8 cellular contexts compared by ENCODE assay signal in genomic region chr2:234251326-234252271, GRCh38.
DNase-seq lines count a peak whose midpoint lies in the region; ATAC-seq, FAIRE-seq and TF ChIP-seq lines count a peak whose summit lies in the region.

No MANE protein-coding gene starts in this region.

- peak; percentile 51 for FAIRE-seq in endometrium (lab: Jason Lieb, UNC)

- H3K4me1 Mint-ChIP-seq in T-helper 17 cell (peaks cover 5% of the 10 kb centered on the region), progenitor cell of endocrine pancreas (ENCODE audit: low read depth) (peaks cover 12% of the 10 kb centered on the region)

- H3K27me3 Mint-ChIP-seq in T-helper 17 cell (peaks cover 7% of the 10 kb centered on the region), progenitor cell of endocrine pancreas (peaks cover 7% of the 10 kb centered on the region)

- peaks cover 3% of the 10 kb centered on the region for H3K9me3 Mint-ChIP-seq in progenitor cell of endocrine pancreas (ENCODE audit: low read depth)

- intact Hi-C loops in PC-3 (cut with micrococcal nuclease) = loop anchor here (1.0 to 2.0 kb wide), 6 partner anchors 9 to 275 kb away; no protein-coding TSS in a partner anchor

- H3K4me3 Mint-ChIP-seq in T-helper 17 cell (no peak overlapping the region), progenitor cell of endocrine pancreas (ENCODE audit: low read depth) (no peak overlapping the region)

- H2AFZ ChIP-seq in PC-3 (ENCODE audit: low read length) (no peak overlapping the region), osteoblast (ENCODE audit: low read length) (peak overlapping the region; percentile 9)

- ATAC-seq in PC-3 = peak; percentile 74
- ATAC-seq in T-helper 17 cell = no peak

- peak overlapping the region; percentile 61 for H3K9ac ChIP-seq in PC-3 (ENCODE audit: low read length)

- H3K4me1 ChIP-seq in PC-3 (ENCODE audit: insufficient read depth, low read length) (peaks cover 60% of the 10 kb centered on the region), osteoblast (ENCODE audit: insufficient read depth, low read length) (peaks cover 34% of the 10 kb centered on the region)

- H3K36me3 Mint-ChIP-seq in T-helper 17 cell (ENCODE audit: low read depth) = no peaks in the 10 kb centered on the region
- H3K36me3 Mint-ChIP-seq in progenitor cell of endocrine pancreas (ENCODE audit: insufficient read depth) = no peaks in the 10 kb centered on the region

- DNase-seq in COLO829 (ENCODE audit: low spot score) (peak; percentile 74), PC-3 (peak; percentile 97), osteoblast (ENCODE audit: insufficient read length, low spot score, missing footprints) (peak; percentile 95), retina (no peak), T-helper 17 cell (no peak), progenitor cell of endocrine pancreas (ENCODE audit: low spot score, unreplicated experiment) (no peak)
- no peak for DNase-seq in activated naive CD4-positive, alpha-beta T cell treated with anti-CD3 and anti-CD28 coated beads, Interleukin-2, amount 50 U/mL, for 16 hours

- CTCF ChIA-PET in PC-3 (lab: Charles Lee) = interaction anchor here (0.6 kb wide), 1 partner anchor 10 kb away, joined by 3 read pairs; no protein-coding TSS in a partner anchor

- H3K27ac Mint-ChIP-seq in T-helper 17 cell (no peak overlapping the region), progenitor cell of endocrine pancreas (no peak overlapping the region)

- H3K4me2 ChIP-seq in PC-3 (ENCODE audit: low read length) (peak overlapping the region; percentile 46), osteoblast (ENCODE audit: insufficient read depth, low read length) (peak overlapping the region; percentile 49)

- H3K4me3 ChIP-seq in PC-3 (ENCODE audit: low read length) (peak overlapping the region; percentile 7; the same call in 1 of the 2 replicates), osteoblast (ENCODE audit: insufficient read depth, low read length) (no peak overlapping the region)

- TF ChIP-seq CTCF in PC-3 (conservative IDR thresholded peaks at IDR 0.05; ENCODE audit: low read depth, low read length) = no peak
- TF ChIP-seq CTCF in osteoblast (IDR thresholded peaks at IDR 0.05; ENCODE audit: extremely low read depth, low read depth, low read length) = no peak
- TF ChIP-seq CTCF in progenitor cell of endocrine pancreas (IDR thresholded peaks at IDR 0.05; ENCODE audit: unreplicated experiment) = no peak

- POLR2A ChIA-PET in PC-3 (lab: Charles Lee; ENCODE audit: unreplicated experiment) = interaction anchor here (0.7 to 1.1 kb wide), 2 partner anchors 10 to 245 kb away, joined by 6 to 11 read pairs; partner anchors contain the start of gene ARL4C

- H3K79me2 ChIP-seq in PC-3 (ENCODE audit: low read length) (no peaks in the 10 kb centered on the region), osteoblast (ENCODE audit: insufficient read depth, low read length) (no peaks in the 10 kb centered on the region)

- H3K27ac ChIP-seq in PC-3 (ENCODE audit: low read length) (peak overlapping the region; percentile 91), osteoblast (ENCODE audit: low read depth, low read length) (peak overlapping the region; percentile 96)

- H3K36me3 ChIP-seq in PC-3 (ENCODE audit: low read depth, low read length) = no peaks in the 10 kb centered on the region
- H3K36me3 ChIP-seq in osteoblast (ENCODE audit: insufficient read depth, low read length) = no peaks in the 10 kb centered on the region

- H3F3A ChIP-seq in PC-3 (ENCODE audit: low read length, unreplicated experiment) = peaks cover 10% of the 10 kb centered on the region

- TSS peak; percentile 62 for BruUV-seq in PC-3 (replicated peaks; lab: Mats Ljungman, UMichigan)

- no peaks in the 10 kb centered on the region for H4K20me1 ChIP-seq in PC-3 (ENCODE audit: low read length)
- no peaks in the 10 kb centered on the region for H4K20me1 ChIP-seq in osteoblast (ENCODE audit: insufficient read depth, low read length)

- H3K9me3 ChIP-seq in PC-3 (ENCODE audit: low read length) = no peaks in the 10 kb centered on the region
- H3K9me3 ChIP-seq in osteoblast (ENCODE audit: low read depth, low read length) = no peaks in the 10 kb centered on the region
- no peaks in the 10 kb centered on the region for H3K9me3 ChIP-seq in T-helper 17 cell (ENCODE audit: control insufficient read depth, low read length, poor library complexity, severe bottlenecking)

- H3K9me2 ChIP-seq in PC-3 (replicated peaks; ENCODE audit: low read length) = no peaks in the 10 kb centered on the region

- no peaks in the 10 kb centered on the region for H3K27me3 ChIP-seq in PC-3 (ENCODE audit: low read length)
- H3K27me3 ChIP-seq in osteoblast (ENCODE audit: insufficient read depth, low read length) = no peaks in the 10 kb centered on the region

Comparison
In these comparisons a context has a peak if more than half of its experiments do, and no peak if none do; other contexts are left out.
1. DNase-seq: peak in COLO829 (single experiment), PC-3 (single experiment) and osteoblast (single experiment); none in retina (single experiment), T-helper 17 cell (0 of 3), progenitor cell of endocrine pancreas (single experiment) and activated naive CD4-positive, alpha-beta T cell treated with anti-CD3 and anti-CD28 coated beads, Interleukin-2, amount 50 U/mL, for 16 hours (single experiment).